17 cellular contexts compared by ENCODE assay signal in the genomic region with DNA sequence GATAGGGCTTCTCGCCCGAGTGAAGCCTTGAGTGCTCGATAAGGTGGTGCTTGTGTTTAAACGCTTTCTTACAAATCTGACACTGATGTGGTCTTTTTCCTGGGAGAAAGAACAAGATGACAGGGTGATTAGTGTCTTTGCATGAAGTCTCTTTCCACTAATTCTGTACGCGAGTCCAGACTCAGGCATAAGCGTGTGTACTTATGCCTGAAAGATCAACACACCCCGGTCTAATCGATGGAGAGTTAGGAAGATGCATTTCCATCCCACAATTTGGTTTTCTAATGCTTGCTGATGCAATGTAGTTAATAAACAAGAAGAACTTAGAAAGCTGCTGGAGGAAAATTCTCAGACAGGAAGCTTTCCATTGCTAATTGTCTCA.
A peak's percentile ranks its signal among the peaks of the same experiment; 100 is the strongest.
DNase-seq lines count a peak whose midpoint lies in the region; ATAC-seq, FAIRE-seq and TF ChIP-seq lines count a peak whose summit lies in the region.
"Had no signal": no experiment of that assay in that cellular context is flagged by ENCODE, and none has a peak within 500 bp of the region (broad histone marks: within the 10 kb centered on the region; RNA-seq: fewer than 3 reads in every experiment).

No MANE protein-coding gene starts in this region.

- no peak for TF ChIP-seq CTCF in Panc1 (IDR thresholded peaks at IDR 0.05)
- TF ChIP-seq CTCF in colonic mucosa (IDR thresholded peaks at IDR 0.05) = no peak
- TF ChIP-seq CTCF in stomach (IDR thresholded peaks at IDR 0.05) = no peak

- ATAC-seq in Panc1 (peak; percentile 48), left lobe of liver (peak; percentile 76), HG03565 (IDR thresholded peaks at IDR 0.05; ENCODE audit: unreplicated experiment) (no peak)

- intact Hi-C loops in Panc1 (cut with micrococcal nuclease; ENCODE audit: unreplicated experiment) = no loop called here
- intact Hi-C loops in colonic mucosa (cut with DNase I) = no loop called here
- intact Hi-C loops in stomach (cut with DNase I; ENCODE audit: low total_unique reads) = no loop called here

- H3K36me3 ChIP-seq in Panc1 (ENCODE audit: control insufficient read depth, insufficient read depth, low read length) (no peaks in the 10 kb centered on the region), colonic mucosa (no peaks in the 10 kb centered on the region), stomach (peaks cover 0 to 37% (median 10%) of the 10 kb centered on the region in 4 donors)

- H3K4me3 ChIP-seq in Panc1 (ENCODE audit: low read depth in 2 of 2, low read length in 2 of 2) (peak overlapping the region; percentile 55 to 76), colonic mucosa (peak overlapping the region; percentile 37), stomach (peak overlapping the region; percentile 42 to 54 (median 46))

- H3K9me3 ChIP-seq in Panc1 (ENCODE audit: control insufficient read depth, insufficient read depth, low read depth, low read length) (no peaks in the 10 kb centered on the region), colonic mucosa (no peaks in the 10 kb centered on the region), stomach (no peaks in the 10 kb centered on the region)

- BruUV-seq in Panc1 (replicated peaks; lab: Mats Ljungman, UMichigan) = no TSS peak

- DNase-seq in Panc1 (ENCODE audit: low read depth, low spot score) (no peak), colonic mucosa (no peak), left lobe of liver (ENCODE audit: low spot score) (no peak), stomach (no peak), AG08396 (ENCODE audit: low spot score) (no peak), GM12892 (ENCODE audit: insufficient read length) (no peak)
- no peak for DNase-seq in stimulated activated naive CD4-positive, alpha-beta T cell treated with Interleukin-2 at 50 U/mL for 16 hours (lab: John Stamatoyannopoulos, UW)
- DNase-seq: activated naive CD8-positive, alpha-beta T cell treated with anti-CD3 and anti-CD28 coated beads for 36 hours; activated T-cell treated with anti-CD3 and anti-CD28 coated beads, Interleukin-2, amount 50 U/mL, for 1 hour; NCI-H2029; NCI-H526 treated with DMSO at 0.1 percent for 48 hours; nucleus accumbens had no signal

- WGBS in stomach, 5 donors = 28 to 59% (median 43%) methylated on average over 9 of the region's 9 CpGs

- no peak for TF ChIP-seq EP300 in stomach (IDR thresholded peaks at IDR 0.05)

- FAIRE-seq in GM12892 (lab: Jason Lieb, UNC) = no peak
- FAIRE-seq: endothelial cell of umbilical vein, GM19239, islet of Langerhans had no signal

- H3K27ac ChIP-seq in Panc1 (ENCODE audit: low read length) (0 out of 2 replicates have a peak overlapping the region, but pooled peaks have one; percentile 65), colonic mucosa (no peak overlapping the region), stomach (peak overlapping the region in 4 of 5 donors; percentile 25 to 45 (median 40))
- H3K27ac ChIP-seq: C4-2B had no signal

- in situ Hi-C loops in Panc1 (cut with HindIII; ENCODE audit: low pct_unique_long_range_greater_than_20kb, low sequenced_read_pairs) = no loop called here

- TF ChIP-seq POLR2A in stomach (IDR thresholded peaks at IDR 0.05) = no peak
- no peak for TF ChIP-seq POLR2A in GM12892 (IDR thresholded peaks at IDR 0.05; ENCODE audit: low read depth, low read length)

- H3K4me1 ChIP-seq in Panc1 (ENCODE audit: control insufficient read depth, insufficient read depth, low read length) (no peaks in the 10 kb centered on the region), colonic mucosa (no peaks in the 10 kb centered on the region), stomach (peaks cover 0 to 10% (median 2%) of the 10 kb centered on the region in 4 donors)

- CTCF ChIA-PET in Panc1 (lab: Charles Lee) = no interaction called here

- H3K27me3 ChIP-seq in Panc1 (ENCODE audit: control insufficient read depth, insufficient read depth, low read length) (peaks cover 5% of the 10 kb centered on the region), colonic mucosa (no peaks in the 10 kb centered on the region), stomach (no peaks in the 10 kb centered on the region)

- no peak overlapping the region for H3K9ac ChIP-seq in colonic mucosa (ENCODE audit: low read depth in 2 of 2, low read length in 2 of 2)

- POLR2A ChIA-PET in Panc1 (lab: Charles Lee) = no interaction called here
